22 cellular contexts compared by ENCODE assay signal in genomic region chr1:32984829-32985310, GRCh38. TPM values are rescaled to one million over a fixed set of nuclear protein-coding genes. Genes with fewer than 3 reads are reported as not detected.
DNase-seq lines count a peak whose midpoint lies in the region; ATAC-seq, FAIRE-seq and TF ChIP-seq lines count a peak whose summit lies in the region.
"Had no signal": no experiment of that assay in that cellular context is flagged by ENCODE, and none has a peak within 500 bp of the region (broad histone marks: within the 10 kb centered on the region; RNA-seq: fewer than 3 reads in every experiment).

No MANE protein-coding gene starts in this region.

- H3K4me2 ChIP-seq in SK-N-SH = peak overlapping the region; percentile 41; the same call in 1 of the 2 replicates

- no peaks in the 10 kb centered on the region for H3K36me3 ChIP-seq in SK-N-SH (replicated peaks in 1 of 2; ENCODE audit: control insufficient read depth in 1 of 2, insufficient read depth in 2 of 2, low read length in 1 of 2)
- H3K36me3 ChIP-seq: thyroid gland had no signal

- TF ChIP-seq POLR2A in GM12891 (IDR thresholded peaks at IDR 0.05; ENCODE audit: low read depth, low read length) = no peak

- WGBS in SK-N-SH (ENCODE audit: low lambda C conversion rate) = 86% methylated on average over 1 of the region's 1 CpG

- H3K4me1 Mint-ChIP-seq in activated T-helper 1 cell treated with anti-CD3 and anti-CD28 coated beads, Interleukin-12 subunit alpha, Interleukin-12 subunit beta, Interleukin-2, Interleukin-4 antibody, amounts not matched to agents 30 ng/mL and 10 ng/mL and 1 ng/mL, durations not matched to agents 14 hours and 24 hours and 36 hours (ENCODE audit: low read depth) = peaks cover 92% of the 10 kb centered on the region
- peaks cover 36% of the 10 kb centered on the region for H3K4me1 Mint-ChIP-seq in osteocyte (ENCODE audit: unreplicated experiment)

- H3K9me2 ChIP-seq in SK-N-SH = no peaks in the 10 kb centered on the region

- DNase-seq in SK-N-SH (no peak), GM12891 (ENCODE audit: insufficient read length, low spot score) (no peak), osteocyte (ENCODE audit: extremely low spot score, unreplicated experiment) (no peak), NCI-H2171 treated with DMSO at 0.1 percent for 48 hours (lab: John Stamatoyannopoulos, UW) (no peak), superior temporal gyrus (ENCODE audit: extremely low spot score) (no peak), AG08396 (ENCODE audit: low spot score) (no peak)
- no peak for DNase-seq in activated T-helper 1 cell treated with anti-CD3 and anti-CD28 coated beads, Interleukin-12 subunit alpha, Interleukin-12 subunit beta, Interleukin-2, Interleukin-4 antibody, amounts not matched to agents 30 ng/mL and 10 ng/mL and 1 ng/mL, durations not matched to agents 14 hours and 24 hours and 36 hours (ENCODE audit: low spot score)
- DNase-seq: activated naive CD8-positive, alpha-beta T cell treated with anti-CD3 and anti-CD28 coated beads, Interleukin-2, amount 10 ng/mL, durations not matched to agents 7 days and 5 days; DND-41; Kasumi-1; mammary epithelial cell; naive B cell; NCI-H2171; stimulated activated CD4-positive, alpha-beta T cell treated with anti-CD3 and anti-CD28 coated beads, Interleukin-4, amount 100 ng/mL, for 1 hour; thyroid gland had no signal

- CTCF ChIA-PET in SK-N-SH (lab: Yijun Ruan, JAX) = interaction anchor here (0.9 to 2.6 kb wide), 5 partner anchors 14 to 102 kb away, joined by 4 to 15 read pairs (median 5); no protein-coding TSS in a partner anchor

- H3K36me3 Mint-ChIP-seq in activated T-helper 1 cell treated with anti-CD3 and anti-CD28 coated beads, Interleukin-12 subunit alpha, Interleukin-12 subunit beta, Interleukin-2, Interleukin-4 antibody, amounts not matched to agents 30 ng/mL and 10 ng/mL and 1 ng/mL, durations not matched to agents 14 hours and 24 hours and 36 hours (ENCODE audit: low read depth) = peaks cover 18% of the 10 kb centered on the region
- H3K36me3 Mint-ChIP-seq in osteocyte (ENCODE audit: unreplicated experiment) = no peaks in the 10 kb centered on the region
- H3K36me3 Mint-ChIP-seq: CD8-positive, alpha-beta T cell; naive B cell had no signal

- H3K9ac ChIP-seq in SK-N-SH = no peak overlapping the region

- H3K27me3 Mint-ChIP-seq in activated T-helper 1 cell treated with anti-CD3 and anti-CD28 coated beads, Interleukin-12 subunit alpha, Interleukin-12 subunit beta, Interleukin-2, Interleukin-4 antibody, amounts not matched to agents 30 ng/mL and 10 ng/mL and 1 ng/mL, durations not matched to agents 14 hours and 24 hours and 36 hours (ENCODE audit: insufficient read depth) = no peaks in the 10 kb centered on the region
- no peaks in the 10 kb centered on the region for H3K27me3 Mint-ChIP-seq in osteocyte (ENCODE audit: unreplicated experiment)
- H3K27me3 Mint-ChIP-seq: activated naive CD8-positive, alpha-beta T cell treated with anti-CD3 and anti-CD28 coated beads, Interleukin-2, amount 10 ng/mL, durations not matched to agents 7 days and 5 days; naive B cell had no signal

- H3F3A ChIP-seq in SK-N-SH (replicated peaks; ENCODE audit: insufficient read depth) = peaks cover 17% of the 10 kb centered on the region

- TF ChIP-seq EP300 in SK-N-SH (IDR thresholded peaks at IDR 0.05; ENCODE audit: borderline replicate concordance in 1 of 2, low read depth in 1 of 2, low read length in 1 of 2) = no peak

- FAIRE-seq in GM12891 (lab: Jason Lieb, UNC) = no peak
- FAIRE-seq: GM19239, islet of Langerhans, RCC 7860 had no signal

- peaks cover 24 to 32% of the 10 kb centered on the region in 2 experiments for H3K4me1 ChIP-seq in SK-N-SH (ENCODE audit: control insufficient read depth in 1 of 2, insufficient read depth in 2 of 2, low read depth in 1 of 2, low read length in 1 of 2)

- H4K20me1 ChIP-seq in SK-N-SH (ENCODE audit: insufficient read depth) = no peaks in the 10 kb centered on the region

- H3K27me3 ChIP-seq in SK-N-SH (ENCODE audit: insufficient read depth) = no peaks in the 10 kb centered on the region
- H3K27me3 ChIP-seq: thyroid gland had no signal

- ATAC-seq in SK-N-SH treated with all-trans-retinoic acid at 6 μM for 48 hours = no peak; the same call in 2 of the 3 replicates
- ATAC-seq: CD8-positive, alpha-beta T cell had no signal

- no peak for TF ChIP-seq RAD21 in SK-N-SH (IDR thresholded peaks at IDR 0.05; ENCODE audit: low read length)

- H2AFZ ChIP-seq in SK-N-SH (ENCODE audit: low read depth) = no peak overlapping the region

- H3K79me2 ChIP-seq in SK-N-SH (ENCODE audit: insufficient read depth) = no peaks in the 10 kb centered on the region

- H3K27ac ChIP-seq in SK-N-SH (ENCODE audit: low read depth in 2 of 2, low read length in 1 of 2) = peak overlapping the region; percentile 71 to 95; a peak in 3 of 4 replicates
- H3K27ac ChIP-seq: 22Rv1, thyroid gland, VCaP had no signal

- TF ChIP-seq CTCF in SK-N-SH (IDR thresholded peaks at IDR 0.05) (no peak), osteocyte (IDR thresholded peaks at IDR 0.05) (no peak)

- POLR2A ChIA-PET in SK-N-SH (lab: Yijun Ruan, JAX) = interaction anchor here (0.7 to 1.6 kb wide), 4 partner anchors 20 to 693 kb away, joined by 3 to 8 read pairs (median 4); partner anchors contain the start of gene RNF19B

- H3K4me3 Mint-ChIP-seq in activated T-helper 1 cell treated with anti-CD3 and anti-CD28 coated beads, Interleukin-12 subunit alpha, Interleukin-12 subunit beta, Interleukin-2, Interleukin-4 antibody, amounts not matched to agents 30 ng/mL and 10 ng/mL and 1 ng/mL, durations not matched to agents 14 hours and 24 hours and 36 hours = no peak overlapping the region
- H3K4me3 Mint-ChIP-seq in osteocyte (ENCODE audit: unreplicated experiment) = no peak overlapping the region
- H3K4me3 Mint-ChIP-seq: activated naive CD8-positive, alpha-beta T cell treated with anti-CD3 and anti-CD28 coated beads, Interleukin-2, amount 10 ng/mL, durations not matched to agents 7 days and 5 days; CD8-positive, alpha-beta T cell; naive B cell had no signal

- H3K4me3 ChIP-seq in SK-N-SH (ENCODE audit: low read depth in 2 of 2, low read length in 1 of 2) = no peak overlapping the region
- H3K4me3 ChIP-seq: thyroid gland had no signal

- H3K9me3 ChIP-seq in SK-N-SH = no peaks in the 10 kb centered on the region
- H3K9me3 ChIP-seq: thyroid gland had no signal

- no peaks in the 10 kb centered on the region for H3K9me3 Mint-ChIP-seq in activated T-helper 1 cell treated with anti-CD3 and anti-CD28 coated beads, Interleukin-12 subunit alpha, Interleukin-12 subunit beta, Interleukin-2, Interleukin-4 antibody, amounts not matched to agents 30 ng/mL and 10 ng/mL and 1 ng/mL, durations not matched to agents 14 hours and 24 hours and 36 hours
- H3K9me3 Mint-ChIP-seq in osteocyte (ENCODE audit: unreplicated experiment) = no peaks in the 10 kb centered on the region
- H3K9me3 Mint-ChIP-seq: activated naive CD8-positive, alpha-beta T cell treated with anti-CD3 and anti-CD28 coated beads, Interleukin-2, amount 10 ng/mL, durations not matched to agents 7 days and 5 days; CD8-positive, alpha-beta T cell; naive B cell had no signal

- peak overlapping the region; percentile 92 for H3K27ac Mint-ChIP-seq in activated T-helper 1 cell treated with anti-CD3 and anti-CD28 coated beads, Interleukin-12 subunit alpha, Interleukin-12 subunit beta, Interleukin-2, Interleukin-4 antibody, amounts not matched to agents 30 ng/mL and 10 ng/mL and 1 ng/mL, durations not matched to agents 14 hours and 24 hours and 36 hours
- H3K27ac Mint-ChIP-seq in osteocyte (ENCODE audit: unreplicated experiment) = peak overlapping the region; percentile 6
- H3K27ac Mint-ChIP-seq: activated naive CD8-positive, alpha-beta T cell treated with anti-CD3 and anti-CD28 coated beads, Interleukin-2, amount 10 ng/mL, durations not matched to agents 7 days and 5 days; CD8-positive, alpha-beta T cell had no signal

- intact Hi-C loops in activated T-helper 1 cell treated with anti-CD3 and anti-CD28 coated beads, Interleukin-12 subunit alpha, Interleukin-12 subunit beta, Interleukin-2, Interleukin-4 antibody, amounts not matched to agents 30 ng/mL and 10 ng/mL and 1 ng/mL, durations not matched to agents 14 hours and 24 hours and 36 hours (cut with micrococcal nuclease) = loop anchor here (5.0 to 10.0 kb wide), 3 partner anchors 168 to 730 kb away; partner anchors contain the start of genes LCK, S100PBP and YARS1

TF ChIP-seq in SK-N-SH treated with all-trans-retinoic acid at 6 μM for 48 hours, 23 proteins besides CTCF, POLR2A, EP300 and RAD21 (continues in another document):
- TF ChIP-seq ARNTL (CRISPR knock-in tag; IDR thresholded peaks at IDR 0.05; ENCODE audit: borderline replicate concordance, low read depth) (no peak), ISL1 (CRISPR knock-in tag; IDR thresholded peaks at IDR 0.05) (no peak)

TF ChIP-seq in GM12891, 5 proteins besides CTCF, POLR2A, EP300 and RAD21:
- TF ChIP-seq TAF1 (IDR thresholded peaks at IDR 0.05; ENCODE audit: low read depth, low read length) (no peak), SPI1 (IDR thresholded peaks at IDR 0.05; ENCODE audit: low read depth, low read length) (0 out of 2 replicates have a peak, but pooled peaks have one; percentile 33)

RNA-seq across cellular contexts. Expression of gene RNF19B, which starts 20.3 kb away (rescaled TPM):
- polyA plus RNA-seq in SK-N-SH (2012; rRNA removed) = 20.1 and 22.6 TPM in 2 replicates
- polyA plus RNA-seq in SK-N-SH (2012; cell fraction: cytosol; rRNA removed) = 17.7 and 18.3 TPM in 2 replicates
- 16.7 and 22.2 TPM in 2 replicates for polyA plus RNA-seq in SK-N-SH (2012; cell fraction: nucleus; rRNA removed)
- 19.3 TPM for polyA plus RNA-seq in GM12891 (2012; ENCODE audit: low read depth, missing spikeins)
- total RNA-seq in activated T-helper 1 cell treated with anti-CD3 and anti-CD28 coated beads, Interleukin-12 subunit alpha, Interleukin-12 subunit beta, Interleukin-2, Interleukin-4 antibody, amounts not matched to agents 30 ng/mL and 10 ng/mL and 1 ng/mL, durations not matched to agents 14 hours and 24 hours and 36 hours = 52.1 and 56.5 TPM in 2 replicates
- total RNA-seq in osteocyte = 12.6 and 15.3 TPM in 2 replicates

RNA-seq across cellular contexts. Expression of gene AK2, which starts 51.8 kb away (rescaled TPM):
- polyA plus RNA-seq in SK-N-SH (2012; rRNA removed) = 191 and 212 TPM in 2 replicates
- polyA plus RNA-seq in SK-N-SH (2012; cell fraction: cytosol; rRNA removed) = 187 and 197 TPM in 2 replicates
- 219 and 258 TPM in 2 replicates for polyA plus RNA-seq in SK-N-SH (2012; cell fraction: nucleus; rRNA removed)
- 196 TPM for polyA plus RNA-seq in GM12891 (2012; ENCODE audit: low read depth, missing spikeins)
- 387 and 400 TPM in 2 replicates for total RNA-seq in activated T-helper 1 cell treated with anti-CD3 and anti-CD28 coated beads, Interleukin-12 subunit alpha, Interleukin-12 subunit beta, Interleukin-2, Interleukin-4 antibody, amounts not matched to agents 30 ng/mL and 10 ng/mL and 1 ng/mL, durations not matched to agents 14 hours and 24 hours and 36 hours
- 93.0 and 94.6 TPM in 2 replicates for total RNA-seq in osteocyte
